Comparison of ENCODE assay signal across 23 cellular contexts in the genomic region with DNA sequence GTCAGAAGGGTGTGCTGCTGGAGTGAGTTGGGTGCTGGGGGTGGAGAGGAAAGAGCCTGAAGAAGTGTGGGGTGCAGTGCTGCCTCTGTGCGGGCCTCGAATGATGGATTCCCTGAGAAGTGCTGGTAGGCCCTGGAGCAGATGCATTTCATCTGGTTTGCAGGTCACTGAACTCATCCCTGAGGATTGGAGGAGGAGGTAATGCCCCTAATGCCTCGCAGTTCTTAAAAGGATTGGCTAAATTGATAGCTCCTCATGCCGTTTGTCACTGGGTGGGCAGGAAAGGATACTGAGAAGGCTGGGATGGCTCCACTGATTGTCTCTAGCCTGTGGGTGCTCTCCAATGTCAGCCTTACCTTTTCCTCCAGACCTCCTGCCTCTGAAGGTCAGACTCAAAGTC.
DNase-seq lines count a peak whose midpoint lies in the region; ATAC-seq, FAIRE-seq and TF ChIP-seq lines count a peak whose summit lies in the region.
"Had no signal": no experiment of that assay in that cellular context is flagged by ENCODE, and none has a peak within 500 bp of the region (broad histone marks: within the 10 kb centered on the region; RNA-seq: fewer than 3 reads in every experiment).

No MANE protein-coding gene starts in this region.

- H3K9ac ChIP-seq in astrocyte (ENCODE audit: low read length), result no peak overlapping the region

- H3K79me2 ChIP-seq in astrocyte (ENCODE audit: insufficient read depth, low read length), result peaks cover 58% of the 10 kb centered on the region

- H3K4me1 Mint-ChIP-seq in astrocyte (ENCODE audit: low read depth, unreplicated experiment), result peaks cover 21% of the 10 kb centered on the region
- H3K4me1 Mint-ChIP-seq: activated CD4-positive, alpha-beta T cell treated with anti-CD3 and anti-CD28 coated beads, Interleukin-2, amount 10 ng/mL, durations not matched to agents 24 days and 14 days; activated CD8-positive, alpha-beta memory T cell treated with anti-CD3 and anti-CD28 coated beads, Interleukin-2, amount 10 ng/mL, durations not matched to agents 7 days and 5 days; stimulated activated memory B cell treated with anti-CD40 and anti-IgM and Interleukin-4, amounts not matched to agents 10 μg/mL and 1 μg/mL and 100 μg/mL, for 72 hours; T-cell had no signal

- no peaks in the 10 kb centered on the region for H3K27me3 Mint-ChIP-seq in astrocyte (ENCODE audit: low read depth, unreplicated experiment)
- H3K27me3 Mint-ChIP-seq: activated CD4-positive, alpha-beta T cell treated with anti-CD3 and anti-CD28 coated beads, Interleukin-2, amount 10 ng/mL, durations not matched to agents 24 days and 14 days; activated CD8-positive, alpha-beta memory T cell treated with anti-CD3 and anti-CD28 coated beads, Interleukin-2, amount 10 ng/mL, durations not matched to agents 7 days and 5 days; stimulated activated memory B cell treated with anti-CD40 and anti-IgM and Interleukin-4, amounts not matched to agents 10 μg/mL and 1 μg/mL and 100 μg/mL, for 72 hours had no signal

- H2AFZ ChIP-seq in astrocyte (ENCODE audit: low read depth, low read length), result no peak overlapping the region

- H3K36me3 ChIP-seq in astrocyte (ENCODE audit: insufficient read depth, low read length) (no peaks in the 10 kb centered on the region), stomach (no peaks in the 10 kb centered on the region)
- H3K36me3 ChIP-seq: colonic mucosa, left lung, neutrophil had no signal

- H3K27me3 ChIP-seq in astrocyte (ENCODE audit: insufficient read depth, low read length) (no peaks in the 10 kb centered on the region), layer of hippocampus (ENCODE audit: control insufficient read depth, insufficient read depth, low read length) (no peaks in the 10 kb centered on the region), stomach (no peaks in the 10 kb centered on the region)
- H3K27me3 ChIP-seq: colonic mucosa, left lung, neutrophil had no signal

- FAIRE-seq in D721Med (lab: Jason Lieb, UNC), result no peak
- no peak for FAIRE-seq in astrocyte (lab: Jason Lieb, UNC)
- FAIRE-seq: A204.1, endometrium, GM12878, small intestine had no signal

- no peak for TF ChIP-seq CTCF in D721Med (IDR thresholded peaks at IDR 0.05; ENCODE audit: insufficient read depth, missing control alignments)
- no peak for TF ChIP-seq CTCF in astrocyte (IDR thresholded peaks at IDR 0.05; ENCODE audit: insufficient read depth, low read depth, low read length)
- no peak for TF ChIP-seq CTCF in stomach (IDR thresholded peaks at IDR 0.05)
- TF ChIP-seq CTCF in GM10248 (IDR thresholded peaks at IDR 0.05; ENCODE audit: control extremely low read depth, extremely low read depth, low read depth, missing control alignments), result no peak

- H3K9me3 ChIP-seq in astrocyte (ENCODE audit: insufficient read depth, low read depth, low read length), result no peaks in the 10 kb centered on the region
- no peaks in the 10 kb centered on the region for H3K9me3 ChIP-seq in stomach
- H3K9me3 ChIP-seq: colonic mucosa, left lung, neutrophil had no signal

- H3K27ac ChIP-seq in astrocyte (ENCODE audit: low read depth, low read length) (no peak overlapping the region), layer of hippocampus (ENCODE audit: low read depth, low read length) (peak overlapping the region; percentile 94), stomach (peak overlapping the region in 3 of 5 donors; percentile 49 to 65 (median 55))
- H3K27ac ChIP-seq: colonic mucosa, left lung, neutrophil had no signal

- H3K4me1 ChIP-seq in astrocyte (ENCODE audit: insufficient read depth, low read length) (peaks cover 7% of the 10 kb centered on the region), stomach (peaks cover 15 to 63% (median 35%) of the 10 kb centered on the region in 4 donors)
- H3K4me1 ChIP-seq: colonic mucosa, left lung had no signal

- TF ChIP-seq POLR2A in stomach (IDR thresholded peaks at IDR 0.05), result no peak

- POLR2A ChIA-PET in GM10248 (lab: Yijun Ruan, JAX), result no interaction called here

- DNase-seq in D721Med (ENCODE audit: insufficient read length, low spot score) (peak; percentile 61), astrocyte (ENCODE audit: low read depth) (no peak), stomach (no peak), GM10248 (ENCODE audit: extremely low spot score) (no peak), Right ventricle myocardium inferior (ENCODE audit: missing footprints) (no peak)
- DNase-seq in activated CD4-positive, CD25-positive, alpha-beta regulatory T cell treated with anti-CD3 and anti-CD28 coated beads, Interleukin-2, amount 50 U/mL, for 72 hours, result no peak
- DNase-seq: activated CD4-positive, alpha-beta T cell treated with anti-CD3 and anti-CD28 coated beads, Interleukin-2, amount 10 ng/mL, durations not matched to agents 24 days and 14 days; activated CD8-positive, alpha-beta memory T cell treated with anti-CD3 and anti-CD28 coated beads, Interleukin-2, amount 10 ng/mL, durations not matched to agents 7 days and 5 days; activated naive CD4-positive, alpha-beta T cell treated with anti-CD3 and anti-CD28 coated beads, Interleukin-2, amount 50 U/mL, for 16 hours; HFFc6; left lung; NCI-H187; NCI-H774; small intestine; T-cell had no signal

- no peaks in the 10 kb centered on the region for H3K9me3 Mint-ChIP-seq in astrocyte (ENCODE audit: unreplicated experiment)
- H3K9me3 Mint-ChIP-seq: activated CD4-positive, alpha-beta T cell treated with anti-CD3 and anti-CD28 coated beads, Interleukin-2, amount 10 ng/mL, durations not matched to agents 24 days and 14 days; HFFc6; stimulated activated memory B cell treated with anti-CD40 and anti-IgM and Interleukin-4, amounts not matched to agents 10 μg/mL and 1 μg/mL and 100 μg/mL, for 72 hours; T-cell had no signal

- no peak overlapping the region for H3K4me2 ChIP-seq in astrocyte (ENCODE audit: low read length)

- intact Hi-C loops in stomach (cut with DNase I; ENCODE audit: low total_unique reads), result no loop called here
- intact Hi-C loops in Right ventricle myocardium inferior (cut with DNase I), result no loop called here

- no peak for TF ChIP-seq EP300 in stomach (IDR thresholded peaks at IDR 0.05)

- no peak for ATAC-seq in HG02840 (IDR thresholded peaks at IDR 0.05; ENCODE audit: low FRiP score, unreplicated experiment)
- ATAC-seq in Right ventricle myocardium inferior, result no peak
- ATAC-seq: activated CD8-positive, alpha-beta memory T cell treated with anti-CD3 and anti-CD28 coated beads, Interleukin-2, amount 10 ng/mL, durations not matched to agents 7 days and 5 days; GM12878; stimulated activated memory B cell treated with anti-CD40 and anti-IgM and Interleukin-4, amounts not matched to agents 10 μg/mL and 1 μg/mL and 100 μg/mL, for 72 hours; T-cell had no signal

- WGBS in stomach, 5 donors, result 61 to 81% (median 67%) methylated on average over 4 of the region's 4 CpGs

- CTCF ChIA-PET in GM10248 (lab: Yijun Ruan, JAX), result interaction anchor here (1.5 kb wide), 1 partner anchor 27 kb away, joined by 3 read pairs; no protein-coding TSS in a partner anchor

- H3K4me3 Mint-ChIP-seq in astrocyte (ENCODE audit: unreplicated experiment), result no peak overlapping the region
- H3K4me3 Mint-ChIP-seq: activated CD4-positive, alpha-beta T cell treated with anti-CD3 and anti-CD28 coated beads, Interleukin-2, amount 10 ng/mL, durations not matched to agents 24 days and 14 days; activated CD8-positive, alpha-beta memory T cell treated with anti-CD3 and anti-CD28 coated beads, Interleukin-2, amount 10 ng/mL, durations not matched to agents 7 days and 5 days; HFFc6; stimulated activated memory B cell treated with anti-CD40 and anti-IgM and Interleukin-4, amounts not matched to agents 10 μg/mL and 1 μg/mL and 100 μg/mL, for 72 hours; T-cell had no signal

- H4K20me1 ChIP-seq in astrocyte (ENCODE audit: insufficient read depth, low read length), result peaks cover 98% of the 10 kb centered on the region

- peak overlapping the region; percentile 41 for H3K27ac Mint-ChIP-seq in astrocyte (ENCODE audit: unreplicated experiment)
- H3K27ac Mint-ChIP-seq: activated CD4-positive, alpha-beta T cell treated with anti-CD3 and anti-CD28 coated beads, Interleukin-2, amount 10 ng/mL, durations not matched to agents 24 days and 14 days; activated CD8-positive, alpha-beta memory T cell treated with anti-CD3 and anti-CD28 coated beads, Interleukin-2, amount 10 ng/mL, durations not matched to agents 7 days and 5 days; HFFc6; stimulated activated memory B cell treated with anti-CD40 and anti-IgM and Interleukin-4, amounts not matched to agents 10 μg/mL and 1 μg/mL and 100 μg/mL, for 72 hours; T-cell had no signal

- no peak overlapping the region for H3K4me3 ChIP-seq in astrocyte (ENCODE audit: insufficient read depth, low read depth, low read length)
- no peak overlapping the region for H3K4me3 ChIP-seq in stomach
- H3K4me3 ChIP-seq: colonic mucosa, GM12878, left lung had no signal

- peaks cover 23% of the 10 kb centered on the region for H3K36me3 Mint-ChIP-seq in astrocyte (ENCODE audit: low read depth, unreplicated experiment)
- H3K36me3 Mint-ChIP-seq: activated CD8-positive, alpha-beta memory T cell treated with anti-CD3 and anti-CD28 coated beads, Interleukin-2, amount 10 ng/mL, durations not matched to agents 7 days and 5 days; stimulated activated memory B cell treated with anti-CD40 and anti-IgM and Interleukin-4, amounts not matched to agents 10 μg/mL and 1 μg/mL and 100 μg/mL, for 72 hours; T-cell had no signal
